Comparison of ENCODE assay signal across 1 cellular context in the genomic region with DNA sequence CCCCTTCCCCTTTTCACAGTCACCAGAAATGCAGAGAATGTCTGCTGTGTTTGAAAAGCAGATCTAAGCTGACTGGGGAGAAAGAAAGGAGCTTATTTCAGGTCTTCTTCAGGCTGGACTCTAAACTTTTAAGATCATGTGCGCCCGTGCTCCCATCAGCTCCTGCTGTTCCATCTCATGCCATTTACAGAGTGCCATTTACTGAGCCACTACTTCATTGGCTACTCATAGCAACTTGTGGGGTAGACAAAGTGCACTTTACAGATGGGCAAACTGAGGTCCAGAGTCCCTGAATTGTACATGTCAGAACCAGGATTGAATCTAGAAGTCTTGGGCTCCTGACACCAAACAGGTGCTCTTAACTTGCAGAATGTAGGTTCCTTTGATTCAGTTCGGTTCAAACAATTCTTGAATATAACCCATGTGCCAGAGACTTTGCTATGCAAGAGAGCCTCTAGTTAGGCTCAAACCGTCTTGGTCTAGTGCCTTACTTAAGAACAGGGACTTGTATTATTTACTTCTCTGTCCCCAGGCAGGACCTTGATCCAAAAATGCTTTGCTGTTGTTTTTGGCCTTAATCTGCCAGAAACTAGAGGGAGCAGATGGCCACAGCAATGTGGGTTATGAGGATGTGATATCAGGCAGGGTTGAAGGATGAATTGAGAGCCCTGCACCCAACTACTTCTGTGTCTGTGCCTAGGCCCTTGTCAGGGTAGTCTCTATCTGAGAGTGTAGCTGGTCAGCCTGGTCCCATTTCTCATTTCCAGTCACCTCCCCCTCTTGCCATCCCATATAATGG.
TF ChIP-seq lines count a peak whose summit lies in the region.

No MANE protein-coding gene starts in this region.

TF ChIP-seq in IMR-90, 13 proteins besides CTCF, POLR2A, EP300 and RAD21:
- TF ChIP-seq RCOR1 (IDR thresholded peaks at IDR 0.05; ENCODE audit: insufficient replicate concordance, low read length), result no peak
- TF ChIP-seq MAZ (IDR thresholded peaks at IDR 0.05; ENCODE audit: borderline replicate concordance, low read depth, low read length), result no peak
- TF ChIP-seq, protein P1, sequence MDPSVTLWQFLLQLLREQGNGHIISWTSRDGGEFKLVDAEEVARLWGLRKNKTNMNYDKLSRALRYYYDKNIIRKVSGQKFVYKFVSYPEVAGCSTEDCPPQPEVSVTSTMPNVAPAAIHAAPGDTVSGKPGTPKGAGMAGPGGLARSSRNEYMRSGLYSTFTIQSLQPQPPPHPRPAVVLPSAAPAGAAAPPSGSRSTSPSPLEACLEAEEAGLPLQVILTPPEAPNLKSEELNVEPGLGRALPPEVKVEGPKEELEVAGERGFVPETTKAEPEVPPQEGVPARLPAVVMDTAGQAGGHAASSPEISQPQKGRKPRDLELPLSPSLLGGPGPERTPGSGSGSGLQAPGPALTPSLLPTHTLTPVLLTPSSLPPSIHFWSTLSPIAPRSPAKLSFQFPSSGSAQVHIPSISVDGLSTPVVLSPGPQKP (IDR thresholded peaks at IDR 0.05; ENCODE audit: borderline replicate concordance, low read depth, low read length), result no peak
- no peak for TF ChIP-seq SMC3 (IDR thresholded peaks at IDR 0.05; ENCODE audit: low read depth, low read length)
- TF ChIP-seq MAFK (IDR thresholded peaks at IDR 0.05; ENCODE audit: low read depth, low read length), result no peak
- TF ChIP-seq FOS (IDR thresholded peaks at IDR 0.05; ENCODE audit: low read depth, low read length), result no peak
